2 cellular contexts compared by ENCODE assay signal in the genomic region with DNA sequence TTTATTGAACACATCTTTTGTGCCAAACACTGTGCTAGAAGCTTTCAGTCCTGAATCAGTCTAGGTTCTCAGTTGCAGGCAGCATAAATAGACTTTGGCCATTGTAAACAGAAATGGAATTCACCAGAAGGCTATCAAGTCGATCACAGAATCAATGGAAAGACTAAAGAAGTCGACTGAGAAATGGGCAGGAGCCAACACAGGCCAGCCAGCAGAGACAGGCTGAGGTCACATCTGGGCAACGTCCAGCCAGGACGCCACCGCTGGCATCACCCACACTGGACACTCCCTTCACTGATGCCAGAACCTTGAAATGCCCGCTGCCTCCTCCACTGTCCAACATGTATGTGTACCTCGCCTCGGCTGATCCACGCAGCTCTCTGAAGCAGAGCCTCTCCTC.
TF ChIP-seq lines count a peak whose summit lies in the region.

No MANE protein-coding gene starts in this region.

TF ChIP-seq in HEK293, 187 proteins besides CTCF, POLR2A, EP300 and RAD21:
- TF ChIP-seq, protein P1, sequence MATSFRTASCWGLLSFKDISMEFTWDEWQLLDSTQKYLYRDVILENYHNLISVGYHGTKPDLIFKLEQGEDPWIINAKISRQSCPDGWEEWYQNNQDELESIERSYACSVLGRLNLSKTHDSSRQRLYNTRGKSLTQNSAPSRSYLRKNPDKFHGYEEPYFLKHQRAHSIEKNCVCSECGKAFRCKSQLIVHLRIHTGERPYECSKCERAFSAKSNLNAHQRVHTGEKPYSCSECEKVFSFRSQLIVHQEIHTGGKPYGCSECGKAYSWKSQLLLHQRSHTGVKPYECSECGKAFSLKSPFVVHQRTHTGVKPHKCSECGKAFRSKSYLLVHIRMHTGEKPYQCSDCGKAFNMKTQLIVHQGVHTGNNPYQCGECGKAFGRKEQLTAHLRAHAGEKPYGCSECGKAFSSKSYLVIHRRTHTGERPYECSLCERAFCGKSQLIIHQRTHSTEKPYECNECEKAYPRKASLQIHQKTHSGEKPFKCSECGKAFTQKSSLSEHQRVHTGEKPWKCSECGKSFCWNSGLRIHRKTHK (tag by site-specific recombination; IDR thresholded peaks at IDR 0.05), result no peak
- TF ChIP-seq ZFHX2 (tag by site-specific recombination; conservative IDR thresholded peaks at IDR 0.05) (no peak), ZBTB17 (tag by site-specific recombination; IDR thresholded peaks at IDR 0.05) (peak; percentile 93)

TF ChIP-seq in HepG2, 621 proteins besides CTCF, POLR2A, EP300 and RAD21:
- TF ChIP-seq, protein P2, sequence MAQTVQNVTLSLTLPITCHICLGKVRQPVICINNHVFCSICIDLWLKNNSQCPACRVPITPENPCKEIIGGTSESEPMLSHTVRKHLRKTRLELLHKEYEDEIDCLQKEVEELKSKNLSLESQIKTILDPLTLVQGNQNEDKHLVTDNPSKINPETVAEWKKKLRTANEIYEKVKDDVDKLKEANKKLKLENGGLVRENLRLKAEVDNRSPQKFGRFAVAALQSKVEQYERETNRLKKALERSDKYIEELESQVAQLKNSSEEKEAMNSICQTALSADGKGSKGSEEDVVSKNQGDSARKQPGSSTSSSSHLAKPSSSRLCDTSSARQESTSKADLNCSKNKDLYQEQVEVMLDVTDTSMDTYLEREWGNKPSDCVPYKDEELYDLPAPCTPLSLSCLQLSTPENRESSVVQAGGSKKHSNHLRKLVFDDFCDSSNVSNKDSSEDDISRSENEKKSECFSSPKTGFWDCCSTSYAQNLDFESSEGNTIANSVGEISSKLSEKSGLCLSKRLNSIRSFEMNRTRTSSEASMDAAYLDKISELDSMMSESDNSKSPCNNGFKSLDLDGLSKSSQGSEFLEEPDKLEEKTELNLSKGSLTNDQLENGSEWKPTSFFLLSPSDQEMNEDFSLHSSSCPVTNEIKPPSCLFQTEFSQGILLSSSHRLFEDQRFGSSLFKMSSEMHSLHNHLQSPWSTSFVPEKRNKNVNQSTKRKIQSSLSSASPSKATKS (CRISPR knock-in tag; IDR thresholded peaks at IDR 0.05), result no peak
- TF ChIP-seq ZNF839 (CRISPR knock-in tag; IDR thresholded peaks at IDR 0.05; ENCODE audit: borderline replicate concordance) (no peak), SOX13 (IDR thresholded peaks at IDR 0.05) (no peak), SOX13 (CRISPR knock-in tag; conservative IDR thresholded peaks at IDR 0.05 in 1 of 2, IDR thresholded peaks at IDR 0.05 in 1 of 2) (no peak), KLF9 (CRISPR knock-in tag; IDR thresholded peaks at IDR 0.05; ENCODE audit: low read depth) (no peak), ZNF292 (CRISPR knock-in tag; IDR thresholded peaks at IDR 0.05; ENCODE audit: borderline replicate concordance, low read depth) (no peak), ZNF607 (CRISPR knock-in tag; IDR thresholded peaks at IDR 0.05; ENCODE audit: borderline replicate concordance) (no peak), BORCS8-MEF2B (CRISPR knock-in tag; IDR thresholded peaks at IDR 0.05) (no peak)
- TF ChIP-seq, protein P3, sequence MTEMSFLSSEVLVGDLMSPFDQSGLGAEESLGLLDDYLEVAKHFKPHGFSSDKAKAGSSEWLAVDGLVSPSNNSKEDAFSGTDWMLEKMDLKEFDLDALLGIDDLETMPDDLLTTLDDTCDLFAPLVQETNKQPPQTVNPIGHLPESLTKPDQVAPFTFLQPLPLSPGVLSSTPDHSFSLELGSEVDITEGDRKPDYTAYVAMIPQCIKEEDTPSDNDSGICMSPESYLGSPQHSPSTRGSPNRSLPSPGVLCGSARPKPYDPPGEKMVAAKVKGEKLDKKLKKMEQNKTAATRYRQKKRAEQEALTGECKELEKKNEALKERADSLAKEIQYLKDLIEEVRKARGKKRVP (CRISPR knock-in tag; IDR thresholded peaks at IDR 0.05), result no peak
- TF ChIP-seq, protein P4, sequence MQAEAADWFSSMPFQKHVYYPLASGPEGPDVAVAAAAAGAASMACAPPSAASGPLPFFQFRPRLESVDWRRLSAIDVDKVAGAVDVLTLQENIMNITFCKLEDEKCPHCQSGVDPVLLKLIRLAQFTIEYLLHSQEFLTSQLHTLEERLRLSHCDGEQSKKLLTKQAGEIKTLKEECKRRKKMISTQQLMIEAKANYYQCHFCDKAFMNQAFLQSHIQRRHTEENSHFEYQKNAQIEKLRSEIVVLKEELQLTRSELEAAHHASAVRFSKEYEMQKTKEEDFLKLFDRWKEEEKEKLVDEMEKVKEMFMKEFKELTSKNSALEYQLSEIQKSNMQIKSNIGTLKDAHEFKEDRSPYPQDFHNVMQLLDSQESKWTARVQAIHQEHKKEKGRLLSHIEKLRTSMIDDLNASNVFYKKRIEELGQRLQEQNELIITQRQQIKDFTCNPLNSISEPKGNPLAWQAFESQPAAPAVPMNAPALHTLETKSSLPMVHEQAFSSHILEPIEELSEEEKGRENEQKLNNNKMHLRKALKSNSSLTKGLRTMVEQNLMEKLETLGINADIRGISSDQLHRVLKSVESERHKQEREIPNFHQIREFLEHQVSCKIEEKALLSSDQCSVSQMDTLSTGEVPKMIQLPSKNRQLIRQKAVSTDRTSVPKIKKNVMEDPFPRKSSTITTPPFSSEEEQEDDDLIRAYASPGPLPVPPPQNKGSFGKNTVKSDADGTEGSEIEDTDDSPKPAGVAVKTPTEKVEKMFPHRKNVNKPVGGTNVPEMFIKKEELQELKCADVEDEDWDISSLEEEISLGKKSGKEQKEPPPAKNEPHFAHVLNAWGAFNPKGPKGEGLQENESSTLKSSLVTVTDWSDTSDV (CRISPR knock-in tag; IDR thresholded peaks at IDR 0.05), result no peak
- TF ChIP-seq, protein P5, sequence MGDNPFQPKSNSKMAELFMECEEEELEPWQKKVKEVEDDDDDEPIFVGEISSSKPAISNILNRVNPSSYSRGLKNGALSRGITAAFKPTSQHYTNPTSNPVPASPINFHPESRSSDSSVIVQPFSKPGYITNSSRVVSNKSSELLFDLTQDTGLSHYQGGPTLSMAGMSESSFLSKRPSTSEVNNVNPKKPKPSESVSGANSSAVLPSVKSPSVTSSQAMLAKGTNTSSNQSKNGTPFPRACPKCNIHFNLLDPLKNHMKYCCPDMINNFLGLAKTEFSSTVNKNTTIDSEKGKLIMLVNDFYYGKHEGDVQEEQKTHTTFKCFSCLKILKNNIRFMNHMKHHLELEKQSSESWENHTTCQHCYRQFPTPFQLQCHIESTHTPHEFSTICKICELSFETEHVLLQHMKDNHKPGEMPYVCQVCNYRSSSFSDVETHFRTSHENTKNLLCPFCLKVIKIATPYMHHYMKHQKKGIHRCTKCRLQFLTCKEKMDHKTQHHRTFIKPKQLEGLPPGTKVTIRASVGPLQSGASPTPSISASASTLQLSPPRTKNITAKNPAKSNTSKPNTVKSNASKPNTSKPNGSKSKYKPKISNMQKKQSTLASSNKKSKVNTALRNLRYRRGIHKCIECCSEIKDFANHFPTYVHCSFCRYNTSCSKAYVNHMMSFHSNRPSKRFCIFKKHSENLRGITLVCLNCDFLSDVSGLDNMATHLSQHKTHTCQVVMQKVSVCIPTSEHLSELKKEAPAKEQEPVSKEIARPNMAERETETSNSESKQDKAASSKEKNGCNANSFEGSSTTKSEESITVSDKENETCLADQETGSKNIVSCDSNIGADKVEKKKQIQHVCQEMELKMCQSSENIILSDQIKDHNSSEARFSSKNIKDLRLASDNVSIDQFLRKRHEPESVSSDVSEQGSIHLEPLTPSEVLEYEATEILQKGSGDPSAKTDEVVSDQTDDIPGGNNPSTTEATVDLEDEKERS (CRISPR knock-in tag; IDR thresholded peaks at IDR 0.05), result no peak
